ENCODE assay signal across 19 cellular contexts in genomic region chr11:2095542-2095941, GRCh38. TPM values are rescaled to one million over a fixed set of nuclear protein-coding genes. Genes with fewer than 3 reads are reported as not detected.
"Had no signal": no experiment of that assay in that cellular context is flagged by ENCODE, and none has a peak within 500 bp of the region (broad histone marks: within the 10 kb centered on the region; RNA-seq: fewer than 3 reads in every experiment).

No MANE protein-coding gene starts in this region.

- H3K4me3 Mint-ChIP-seq: activated B cell treated with CpG ODN at 0.5 μM for 24 hours; activated CD4-positive, alpha-beta T cell treated with anti-CD3 and anti-CD28 coated beads, Interleukin-2, amount 10 ng/mL, durations not matched to agents 24 days and 14 days; activated T-helper 1 cell treated with anti-CD3 and anti-CD28 coated beads, Interleukin-12 subunit alpha, Interleukin-12 subunit beta, Interleukin-2, Interleukin-4 antibody, amounts not matched to agents 30 ng/mL and 10 ng/mL and 1 ng/mL, durations not matched to agents 14 hours and 24 hours and 36 hours; endodermal cell had no signal

- H3K27ac ChIP-seq: ascending aorta, psoas muscle, right lobe of liver had no signal

- FAIRE-seq: bronchial epithelial cell, frontal cortex, TTC549 had no signal

- H3K9me3 Mint-ChIP-seq: activated B cell treated with CpG ODN at 0.5 μM for 24 hours; activated CD4-positive, alpha-beta T cell treated with anti-CD3 and anti-CD28 coated beads, Interleukin-2, amount 10 ng/mL, durations not matched to agents 24 days and 14 days; activated T-helper 1 cell treated with anti-CD3 and anti-CD28 coated beads, Interleukin-12 subunit alpha, Interleukin-12 subunit beta, Interleukin-2, Interleukin-4 antibody, amounts not matched to agents 30 ng/mL and 10 ng/mL and 1 ng/mL, durations not matched to agents 14 hours and 24 hours and 36 hours had no signal

- H3K36me3 ChIP-seq: ascending aorta, right lobe of liver had no signal

- H3K4me3 ChIP-seq: ascending aorta, lung, psoas muscle, right lobe of liver had no signal

- H3K4me1 Mint-ChIP-seq: activated B cell treated with CpG ODN at 0.5 μM for 24 hours; activated CD4-positive, alpha-beta T cell treated with anti-CD3 and anti-CD28 coated beads, Interleukin-2, amount 10 ng/mL, durations not matched to agents 24 days and 14 days had no signal

- H3K27me3 ChIP-seq: ascending aorta, right lobe of liver had no signal

- ATAC-seq: left cardiac atrium, psoas muscle, right lobe of liver had no signal

- DNase-seq: activated B cell treated with CpG ODN at 0.5 μM for 24 hours; activated CD4-positive, alpha-beta T cell treated with anti-CD3 and anti-CD28 coated beads, Interleukin-2, amount 10 ng/mL, durations not matched to agents 24 days and 14 days; activated CD8-positive, alpha-beta memory T cell treated with anti-CD3 and anti-CD28 coated beads, Interleukin-2, amount 50 U/mL, for 48 hours; activated naive CD4-positive, alpha-beta T cell treated with Interleukin-2 at 50 U/mL for 16 hours; endodermal cell; left cardiac atrium; midbrain; occipital lobe; stimulated activated CD4-positive, alpha-beta T cell treated with anti-CD3 and anti-CD28 coated beads, Interleukin-12 subunit alpha, Interleukin-12 subunit beta, amount 100 ng/mL, for 4 hours; stimulated activated CD4-positive, alpha-beta T cell treated with anti-CD3 and anti-CD28 coated beads, Interleukin-2, amount 100 ng/mL, for 24 hours; T-helper 2 cell had no signal

- H3K27ac Mint-ChIP-seq: activated B cell treated with CpG ODN at 0.5 μM for 24 hours; activated CD4-positive, alpha-beta T cell treated with anti-CD3 and anti-CD28 coated beads, Interleukin-2, amount 10 ng/mL, durations not matched to agents 24 days and 14 days; activated T-helper 1 cell treated with anti-CD3 and anti-CD28 coated beads, Interleukin-12 subunit alpha, Interleukin-12 subunit beta, Interleukin-2, Interleukin-4 antibody, amounts not matched to agents 30 ng/mL and 10 ng/mL and 1 ng/mL, durations not matched to agents 14 hours and 24 hours and 36 hours; endodermal cell had no signal

- H3K9me3 ChIP-seq: ascending aorta, psoas muscle, right lobe of liver had no signal

RNA-seq across cellular contexts. Expression of gene IGF2, which starts 43.6 kb away (rescaled TPM):
- total RNA-seq: activated B cell treated with CpG ODN at 0.5 μM for 24 hours had no signal
